ENCODE assay signal across 1 cellular context in the genomic region with DNA sequence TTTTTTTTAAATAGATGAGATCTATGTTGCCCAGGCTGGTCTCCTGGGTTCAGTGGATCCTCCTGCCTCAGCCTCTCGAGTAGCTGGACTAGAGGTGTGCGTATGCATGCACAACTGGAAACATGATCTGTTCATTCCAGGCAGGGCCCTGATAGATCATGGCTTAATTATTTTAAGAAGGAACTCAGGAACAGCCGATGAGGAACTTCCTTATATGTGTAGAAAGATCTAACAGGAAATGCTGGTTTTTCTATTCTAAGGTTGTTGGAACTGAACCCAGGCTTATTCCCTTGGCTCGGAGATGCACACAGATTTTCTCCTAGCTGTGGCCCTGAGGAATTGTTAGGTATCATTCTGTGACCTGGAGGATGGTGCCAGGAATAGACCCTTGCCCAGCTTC.
TF ChIP-seq lines count a peak whose summit lies in the region.

No MANE protein-coding gene starts in this region.

TF ChIP-seq in K562, 482 proteins besides CTCF, POLR2A, EP300 and RAD21 (continued from another document):
- TF ChIP-seq, protein P1, sequence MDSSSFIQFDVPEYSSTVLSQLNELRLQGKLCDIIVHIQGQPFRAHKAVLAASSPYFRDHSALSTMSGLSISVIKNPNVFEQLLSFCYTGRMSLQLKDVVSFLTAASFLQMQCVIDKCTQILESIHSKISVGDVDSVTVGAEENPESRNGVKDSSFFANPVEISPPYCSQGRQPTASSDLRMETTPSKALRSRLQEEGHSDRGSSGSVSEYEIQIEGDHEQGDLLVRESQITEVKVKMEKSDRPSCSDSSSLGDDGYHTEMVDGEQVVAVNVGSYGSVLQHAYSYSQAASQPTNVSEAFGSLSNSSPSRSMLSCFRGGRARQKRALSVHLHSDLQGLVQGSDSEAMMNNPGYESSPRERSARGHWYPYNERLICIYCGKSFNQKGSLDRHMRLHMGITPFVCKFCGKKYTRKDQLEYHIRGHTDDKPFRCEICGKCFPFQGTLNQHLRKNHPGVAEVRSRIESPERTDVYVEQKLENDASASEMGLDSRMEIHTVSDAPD (CRISPR knock-in tag; IDR thresholded peaks at IDR 0.05): no peak
- TF ChIP-seq HDAC8 (tag; IDR thresholded peaks at IDR 0.05) (no peak), ZNF3 (CRISPR knock-in tag; IDR thresholded peaks at IDR 0.05) (no peak), ZNF354B (CRISPR knock-in tag; IDR thresholded peaks at IDR 0.05) (no peak), CHD2 (IDR thresholded peaks at IDR 0.05; ENCODE audit: low read depth, low read length) (no peak), PURB (CRISPR knock-in tag; IDR thresholded peaks at IDR 0.05; ENCODE audit: low read depth) (no peak)
- TF ChIP-seq, protein P2, sequence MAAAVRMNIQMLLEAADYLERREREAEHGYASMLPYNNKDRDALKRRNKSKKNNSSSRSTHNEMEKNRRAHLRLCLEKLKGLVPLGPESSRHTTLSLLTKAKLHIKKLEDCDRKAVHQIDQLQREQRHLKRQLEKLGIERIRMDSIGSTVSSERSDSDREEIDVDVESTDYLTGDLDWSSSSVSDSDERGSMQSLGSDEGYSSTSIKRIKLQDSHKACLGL (CRISPR knock-in tag; IDR thresholded peaks at IDR 0.05; ENCODE audit: borderline replicate concordance, poor library complexity, severe bottlenecking): no peak
- TF ChIP-seq, protein P3, sequence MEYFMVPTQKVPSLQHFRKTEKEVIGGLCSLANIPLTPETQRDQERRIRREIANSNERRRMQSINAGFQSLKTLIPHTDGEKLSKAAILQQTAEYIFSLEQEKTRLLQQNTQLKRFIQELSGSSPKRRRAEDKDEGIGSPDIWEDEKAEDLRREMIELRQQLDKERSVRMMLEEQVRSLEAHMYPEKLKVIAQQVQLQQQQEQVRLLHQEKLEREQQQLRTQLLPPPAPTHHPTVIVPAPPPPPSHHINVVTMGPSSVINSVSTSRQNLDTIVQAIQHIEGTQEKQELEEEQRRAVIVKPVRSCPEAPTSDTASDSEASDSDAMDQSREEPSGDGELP (CRISPR knock-in tag; IDR thresholded peaks at IDR 0.05; ENCODE audit: borderline replicate concordance): no peak
